2 cellular contexts compared by ENCODE assay signal in the genomic region with DNA sequence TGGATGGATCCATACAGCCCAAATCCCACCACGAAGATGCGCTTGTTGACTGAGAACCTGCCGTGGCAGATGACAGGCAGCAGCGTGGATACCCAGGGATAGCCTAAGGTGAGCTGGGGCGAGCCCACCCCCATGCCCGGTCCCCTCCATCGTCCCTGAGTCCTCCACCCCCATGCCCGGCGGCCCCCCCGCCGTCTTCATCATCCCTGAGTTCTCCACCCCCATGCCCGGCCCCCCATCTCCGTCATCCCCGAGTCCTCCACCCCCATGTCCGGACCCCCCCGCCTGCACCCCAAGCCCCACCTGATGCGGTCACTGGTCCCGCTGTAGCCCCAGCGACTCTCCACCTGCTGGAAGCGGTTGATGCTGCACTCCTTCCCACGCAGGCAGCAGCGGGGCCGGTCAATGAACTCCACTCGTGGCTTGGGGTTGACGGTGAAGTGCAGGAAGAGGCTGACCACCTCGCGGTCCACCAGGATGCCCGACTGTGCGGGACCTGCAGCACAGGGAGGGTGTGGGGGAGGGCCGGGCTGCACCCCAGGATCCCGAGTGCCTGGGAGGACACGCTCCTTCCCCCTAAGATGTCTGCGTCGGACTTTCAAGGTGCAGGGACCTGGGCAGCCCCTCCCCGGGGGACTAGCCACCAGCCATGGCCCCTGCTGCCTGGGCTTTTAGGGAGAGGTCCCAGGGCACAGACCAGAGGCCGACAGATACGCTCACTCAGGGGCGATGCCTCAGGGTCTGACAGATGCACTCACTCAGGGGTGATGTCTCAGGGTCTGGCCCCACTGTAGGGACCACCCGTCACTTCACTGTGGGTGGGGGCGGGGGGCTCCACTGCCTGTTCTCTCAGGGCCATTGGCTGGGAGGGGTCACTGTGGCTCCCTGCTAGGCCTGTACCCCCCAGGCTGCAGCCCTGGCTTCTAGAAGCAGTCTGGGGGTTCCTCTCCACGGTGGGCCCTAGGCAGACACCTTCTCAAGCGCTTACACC.
TF ChIP-seq lines count a peak whose summit lies in the region.

No MANE protein-coding gene starts in this region.

TF ChIP-seq in GM12878, 131 proteins besides CTCF, POLR2A, EP300 and RAD21:
- no peak for TF ChIP-seq RB1 (IDR thresholded peaks at IDR 0.05; ENCODE audit: borderline replicate concordance)
- TF ChIP-seq STAT1 (conservative IDR thresholded peaks at IDR 0.05), result no peak
- TF ChIP-seq, protein P1, sequence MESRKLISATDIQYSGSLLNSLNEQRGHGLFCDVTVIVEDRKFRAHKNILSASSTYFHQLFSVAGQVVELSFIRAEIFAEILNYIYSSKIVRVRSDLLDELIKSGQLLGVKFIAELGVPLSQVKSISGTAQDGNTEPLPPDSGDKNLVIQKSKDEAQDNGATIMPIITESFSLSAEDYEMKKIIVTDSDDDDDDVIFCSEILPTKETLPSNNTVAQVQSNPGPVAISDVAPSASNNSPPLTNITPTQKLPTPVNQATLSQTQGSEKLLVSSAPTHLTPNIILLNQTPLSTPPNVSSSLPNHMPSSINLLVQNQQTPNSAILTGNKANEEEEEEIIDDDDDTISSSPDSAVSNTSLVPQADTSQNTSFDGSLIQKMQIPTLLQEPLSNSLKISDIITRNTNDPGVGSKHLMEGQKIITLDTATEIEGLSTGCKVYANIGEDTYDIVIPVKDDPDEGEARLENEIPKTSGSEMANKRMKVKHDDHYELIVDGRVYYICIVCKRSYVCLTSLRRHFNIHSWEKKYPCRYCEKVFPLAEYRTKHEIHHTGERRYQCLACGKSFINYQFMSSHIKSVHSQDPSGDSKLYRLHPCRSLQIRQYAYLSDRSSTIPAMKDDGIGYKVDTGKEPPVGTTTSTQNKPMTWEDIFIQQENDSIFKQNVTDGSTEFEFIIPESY (IDR thresholded peaks at IDR 0.05), result peak; percentile 66; the same call in 1 of the 2 replicates
- TF ChIP-seq DPF2 (IDR thresholded peaks at IDR 0.05), result no peak
- TF ChIP-seq PAX5 (IDR thresholded peaks at IDR 0.05; ENCODE audit: borderline replicate concordance, low read depth, low read length), result no peak
- TF ChIP-seq TAF1 (IDR thresholded peaks at IDR 0.05; ENCODE audit: borderline replicate concordance, low read depth, low read length), result no peak
- TF ChIP-seq, protein P2, sequence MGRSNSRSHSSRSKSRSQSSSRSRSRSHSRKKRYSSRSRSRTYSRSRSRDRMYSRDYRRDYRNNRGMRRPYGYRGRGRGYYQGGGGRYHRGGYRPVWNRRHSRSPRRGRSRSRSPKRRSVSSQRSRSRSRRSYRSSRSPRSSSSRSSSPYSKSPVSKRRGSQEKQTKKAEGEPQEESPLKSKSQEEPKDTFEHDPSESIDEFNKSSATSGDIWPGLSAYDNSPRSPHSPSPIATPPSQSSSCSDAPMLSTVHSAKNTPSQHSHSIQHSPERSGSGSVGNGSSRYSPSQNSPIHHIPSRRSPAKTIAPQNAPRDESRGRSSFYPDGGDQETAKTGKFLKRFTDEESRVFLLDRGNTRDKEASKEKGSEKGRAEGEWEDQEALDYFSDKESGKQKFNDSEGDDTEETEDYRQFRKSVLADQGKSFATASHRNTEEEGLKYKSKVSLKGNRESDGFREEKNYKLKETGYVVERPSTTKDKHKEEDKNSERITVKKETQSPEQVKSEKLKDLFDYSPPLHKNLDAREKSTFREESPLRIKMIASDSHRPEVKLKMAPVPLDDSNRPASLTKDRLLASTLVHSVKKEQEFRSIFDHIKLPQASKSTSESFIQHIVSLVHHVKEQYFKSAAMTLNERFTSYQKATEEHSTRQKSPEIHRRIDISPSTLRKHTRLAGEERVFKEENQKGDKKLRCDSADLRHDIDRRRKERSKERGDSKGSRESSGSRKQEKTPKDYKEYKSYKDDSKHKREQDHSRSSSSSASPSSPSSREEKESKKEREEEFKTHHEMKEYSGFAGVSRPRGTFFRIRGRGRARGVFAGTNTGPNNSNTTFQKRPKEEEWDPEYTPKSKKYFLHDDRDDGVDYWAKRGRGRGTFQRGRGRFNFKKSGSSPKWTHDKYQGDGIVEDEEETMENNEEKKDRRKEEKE (IDR thresholded peaks at IDR 0.05), result no peak

TF ChIP-seq in HepG2, 621 proteins besides CTCF, POLR2A, EP300 and RAD21:
- no peak for TF ChIP-seq ZNF777 (CRISPR knock-in tag; IDR thresholded peaks at IDR 0.05)
- TF ChIP-seq FOXO1 (CRISPR knock-in tag; IDR thresholded peaks at IDR 0.05), result no peak
- TF ChIP-seq RBFOX2 (IDR thresholded peaks at IDR 0.05; ENCODE audit: low read depth, low read length), result 0 out of 2 replicates have a peak, but pooled peaks have one; percentile 32
- peak; percentile 87 for TF ChIP-seq RBM22 (optimal IDR thresholded peaks at IDR 0.05; ENCODE audit: low read length)
- TF ChIP-seq AGO2 (optimal IDR thresholded peaks at IDR 0.05; ENCODE audit: low read depth, low read length), result peak; percentile 88
- no peak for TF ChIP-seq KDM5B (CRISPR knock-in tag; IDR thresholded peaks at IDR 0.05; ENCODE audit: borderline replicate concordance)
- no peak for TF ChIP-seq ZNF773 (CRISPR knock-in tag; IDR thresholded peaks at IDR 0.05; ENCODE audit: borderline replicate concordance)
- no peak for TF ChIP-seq ZNF720 (CRISPR knock-in tag; IDR thresholded peaks at IDR 0.05)
- TF ChIP-seq ZNF589 (CRISPR knock-in tag; conservative IDR thresholded peaks at IDR 0.05), result no peak
- TF ChIP-seq, protein P3, sequence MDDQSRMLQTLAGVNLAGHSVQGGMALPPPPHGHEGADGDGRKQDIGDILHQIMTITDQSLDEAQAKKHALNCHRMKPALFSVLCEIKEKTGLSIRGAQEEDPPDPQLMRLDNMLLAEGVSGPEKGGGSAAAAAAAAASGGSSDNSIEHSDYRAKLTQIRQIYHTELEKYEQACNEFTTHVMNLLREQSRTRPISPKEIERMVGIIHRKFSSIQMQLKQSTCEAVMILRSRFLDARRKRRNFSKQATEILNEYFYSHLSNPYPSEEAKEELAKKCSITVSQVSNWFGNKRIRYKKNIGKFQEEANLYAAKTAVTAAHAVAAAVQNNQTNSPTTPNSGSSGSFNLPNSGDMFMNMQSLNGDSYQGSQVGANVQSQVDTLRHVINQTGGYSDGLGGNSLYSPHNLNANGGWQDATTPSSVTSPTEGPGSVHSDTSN (CRISPR knock-in tag; IDR thresholded peaks at IDR 0.05; ENCODE audit: borderline replicate concordance), result no peak
- no peak for TF ChIP-seq KMT2B (CRISPR knock-in tag; IDR thresholded peaks at IDR 0.05)
- TF ChIP-seq POLR2G (IDR thresholded peaks at IDR 0.05; ENCODE audit: low read depth, low read length), result peak; percentile 49
- TF ChIP-seq, protein P4, sequence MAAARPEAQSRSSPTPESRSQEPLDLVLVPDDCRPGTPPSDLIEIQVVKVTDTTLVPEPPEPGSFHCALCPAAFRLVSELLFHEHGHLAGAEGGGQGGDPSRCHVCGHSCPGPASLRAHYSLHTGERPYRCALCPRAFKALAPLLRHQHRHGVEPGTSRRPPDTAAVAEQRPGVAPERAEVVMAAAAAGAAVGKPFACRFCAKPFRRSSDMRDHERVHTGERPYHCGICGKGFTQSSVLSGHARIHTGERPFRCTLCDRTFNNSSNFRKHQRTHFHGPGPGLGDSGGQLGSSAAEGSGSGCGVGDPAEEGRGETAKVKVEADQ (CRISPR knock-in tag; IDR thresholded peaks at IDR 0.05; ENCODE audit: borderline replicate concordance), result no peak
- TF ChIP-seq RBAK (CRISPR knock-in tag; IDR thresholded peaks at IDR 0.05), result no peak
- peak; percentile 41 for TF ChIP-seq AGO1 (IDR thresholded peaks at IDR 0.05; ENCODE audit: low read depth, low read length, poor library complexity, severe bottlenecking)
- no peak for TF ChIP-seq EZH2 (conservative IDR thresholded peaks at IDR 0.05; ENCODE audit: low read depth, low read length)
- TF ChIP-seq, protein P5, sequence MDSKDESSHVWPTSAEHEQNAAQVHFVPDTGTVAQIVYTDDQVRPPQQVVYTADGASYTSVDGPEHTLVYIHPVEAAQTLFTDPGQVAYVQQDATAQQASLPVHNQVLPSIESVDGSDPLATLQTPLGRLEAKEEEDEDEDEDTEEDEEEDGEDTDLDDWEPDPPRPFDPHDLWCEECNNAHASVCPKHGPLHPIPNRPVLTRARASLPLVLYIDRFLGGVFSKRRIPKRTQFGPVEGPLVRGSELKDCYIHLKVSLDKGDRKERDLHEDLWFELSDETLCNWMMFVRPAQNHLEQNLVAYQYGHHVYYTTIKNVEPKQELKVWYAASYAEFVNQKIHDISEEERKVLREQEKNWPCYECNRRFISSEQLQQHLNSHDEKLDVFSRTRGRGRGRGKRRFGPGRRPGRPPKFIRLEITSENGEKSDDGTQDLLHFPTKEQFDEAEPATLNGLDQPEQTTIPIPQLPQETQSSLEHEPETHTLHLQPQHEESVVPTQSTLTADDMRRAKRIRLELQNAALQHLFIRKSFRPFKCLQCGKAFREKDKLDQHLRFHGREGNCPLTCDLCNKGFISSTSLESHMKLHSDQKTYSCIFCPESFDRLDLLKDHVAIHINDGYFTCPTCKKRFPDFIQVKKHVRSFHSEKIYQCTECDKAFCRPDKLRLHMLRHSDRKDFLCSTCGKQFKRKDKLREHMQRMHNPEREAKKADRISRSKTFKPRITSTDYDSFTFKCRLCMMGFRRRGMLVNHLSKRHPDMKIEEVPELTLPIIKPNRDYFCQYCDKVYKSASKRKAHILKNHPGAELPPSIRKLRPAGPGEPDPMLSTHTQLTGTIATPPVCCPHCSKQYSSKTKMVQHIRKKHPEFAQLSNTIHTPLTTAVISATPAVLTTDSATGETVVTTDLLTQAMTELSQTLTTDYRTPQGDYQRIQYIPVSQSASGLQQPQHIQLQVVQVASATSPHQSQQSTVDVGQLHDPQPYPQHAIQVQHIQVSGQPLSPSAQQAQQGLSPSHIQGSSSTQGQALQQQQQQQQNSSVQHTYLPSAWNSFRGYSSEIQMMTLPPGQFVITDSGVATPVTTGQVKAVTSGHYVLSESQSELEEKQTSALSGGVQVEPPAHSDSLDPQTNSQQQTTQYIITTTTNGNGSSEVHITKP (CRISPR knock-in tag; IDR thresholded peaks at IDR 0.05; ENCODE audit: low read depth), result no peak
- no peak for TF ChIP-seq PCBP1 (IDR thresholded peaks at IDR 0.05; ENCODE audit: borderline replicate concordance, low read depth, low read length)
- TF ChIP-seq, protein P6, sequence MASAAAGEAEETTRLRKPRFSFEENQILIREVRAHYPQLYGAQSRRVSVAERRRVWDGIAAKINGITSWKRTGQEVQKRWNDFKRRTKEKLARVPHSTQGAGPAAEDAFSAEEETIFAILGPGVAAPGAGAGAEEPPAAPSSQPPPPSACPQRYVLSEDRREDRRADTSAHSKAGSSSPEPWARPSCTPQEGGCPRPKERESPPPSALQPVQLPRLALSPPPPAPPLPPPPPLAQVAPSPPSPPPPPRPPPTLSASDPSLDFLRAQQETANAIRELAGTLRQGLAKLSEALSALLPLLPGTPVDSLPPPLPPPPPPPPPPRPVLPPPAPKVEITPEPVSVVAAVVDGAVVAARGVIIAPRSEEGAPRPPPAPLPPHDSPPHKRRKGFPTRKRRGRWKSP (CRISPR knock-in tag; IDR thresholded peaks at IDR 0.05), result no peak
- no peak for TF ChIP-seq ELF3 (CRISPR knock-in tag; IDR thresholded peaks at IDR 0.05)
- TF ChIP-seq, protein P1 (CRISPR knock-in tag; IDR thresholded peaks at IDR 0.05), result peak; percentile 99
- TF ChIP-seq SCMH1 (CRISPR knock-in tag; IDR thresholded peaks at IDR 0.05; ENCODE audit: borderline replicate concordance), result no peak
- TF ChIP-seq ISX (CRISPR knock-in tag; conservative IDR thresholded peaks at IDR 0.05), result no peak
- TF ChIP-seq RXRA (CRISPR knock-in tag; IDR thresholded peaks at IDR 0.05), result 0 out of 2 replicates have a peak, but pooled peaks have one; percentile 19
- peak; percentile 73 for TF ChIP-seq AKAP8 (CRISPR knock-in tag; IDR thresholded peaks at IDR 0.05)
- TF ChIP-seq HNF4A (CRISPR knock-in tag; IDR thresholded peaks at IDR 0.05), result no peak
